14 cellular contexts compared by ENCODE assay signal in the genomic region with DNA sequence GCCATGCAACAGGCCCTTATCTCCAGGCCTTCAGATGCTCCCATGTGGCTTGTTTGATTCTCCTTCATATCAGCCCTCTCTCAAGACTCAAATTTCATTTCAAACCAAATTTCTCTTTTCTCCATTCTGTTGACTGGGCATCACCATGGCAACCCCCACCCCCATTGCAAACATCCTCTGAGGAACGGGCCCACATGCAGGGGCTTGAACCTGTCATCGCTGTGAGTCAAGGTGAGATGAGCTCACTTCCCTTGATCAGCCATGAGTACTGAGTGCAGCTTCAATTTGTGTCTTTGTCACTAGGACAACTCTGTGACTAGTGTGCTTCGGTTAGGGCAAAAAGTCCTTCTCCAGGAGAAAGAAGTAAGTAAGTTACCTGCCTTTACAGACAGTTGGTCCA. TPM values are rescaled to one million over a fixed set of nuclear protein-coding genes. Genes with fewer than 3 reads are reported as not detected.
DNase-seq lines count a peak whose midpoint lies in the region; ATAC-seq and TF ChIP-seq lines count a peak whose summit lies in the region.
"Had no signal": no experiment of that assay in that cellular context is flagged by ENCODE, and none has a peak within 500 bp of the region (broad histone marks: within the 10 kb centered on the region; RNA-seq: fewer than 3 reads in every experiment).

No MANE protein-coding gene starts in this region.

- H3K9me3 Mint-ChIP-seq in activated naive CD4-positive, alpha-beta T cell treated with anti-CD3 and anti-CD28 coated beads for 36 hours, result no peaks in the 10 kb centered on the region
- H3K9me3 Mint-ChIP-seq in nephron progenitor cell, result no peaks in the 10 kb centered on the region
- H3K9me3 Mint-ChIP-seq: central memory CD8-positive, alpha-beta T cell had no signal

- no peaks in the 10 kb centered on the region for H3K79me1 ChIP-seq in mesenchymal stem cell (replicated peaks; ENCODE audit: low read length, poor library complexity, severe bottlenecking)

- no peaks in the 10 kb centered on the region for H3K36me3 Mint-ChIP-seq in activated naive CD4-positive, alpha-beta T cell treated with anti-CD3 and anti-CD28 coated beads for 36 hours (ENCODE audit: low read depth)
- H3K36me3 Mint-ChIP-seq in nephron progenitor cell (ENCODE audit: low read depth), result no peaks in the 10 kb centered on the region
- H3K36me3 Mint-ChIP-seq: stimulated activated memory B cell treated with anti-CD40 and anti-IgM and Interleukin-4, amounts not matched to agents 10 μg/mL and 1 μg/mL and 100 μg/mL, for 72 hours had no signal

- H3K27me3 ChIP-seq in mesenchymal stem cell (ENCODE audit: control insufficient read depth in 1 of 2, insufficient read depth in 1 of 2, low read length in 2 of 2), result no peaks in the 10 kb centered on the region

- H2AFZ ChIP-seq in mesenchymal stem cell (ENCODE audit: low read depth, low read length), result no peak overlapping the region

- CTCF ChIA-PET in activated naive CD4-positive, alpha-beta T cell treated with anti-CD3 and anti-CD28 coated beads for 36 hours (lab: Charles Lee), result interaction anchor here (0.8 to 5.0 kb wide), 3 partner anchors 18 to 56 kb away, joined by 4 to 14 read pairs (median 4); no protein-coding TSS in a partner anchor

- H3K4me1 Mint-ChIP-seq in activated naive CD4-positive, alpha-beta T cell treated with anti-CD3 and anti-CD28 coated beads for 36 hours (ENCODE audit: low read depth), result peaks cover 33% of the 10 kb centered on the region
- peaks cover 64% of the 10 kb centered on the region for H3K4me1 Mint-ChIP-seq in nephron progenitor cell
- H3K4me1 Mint-ChIP-seq: stimulated activated memory B cell treated with anti-CD40 and anti-IgM and Interleukin-4, amounts not matched to agents 10 μg/mL and 1 μg/mL and 100 μg/mL, for 72 hours had no signal

- H3K4me3 ChIP-seq in mesenchymal stem cell (ENCODE audit: insufficient read depth in 1 of 2, low read depth in 1 of 2, low read length in 2 of 2), result no peak overlapping the region
- H3K4me3 ChIP-seq: lung had no signal

- no peak overlapping the region for H2AK5ac ChIP-seq in mesenchymal stem cell (ENCODE audit: low read length, severe bottlenecking)

- no peak overlapping the region for H3K14ac ChIP-seq in mesenchymal stem cell (ENCODE audit: low read length in 2 of 2)

- no peak overlapping the region for H3K4me2 ChIP-seq in mesenchymal stem cell (ENCODE audit: low read length, poor library complexity, severe bottlenecking)

- H3K9me3 ChIP-seq in mesenchymal stem cell (ENCODE audit: control insufficient read depth, low read length), result no peaks in the 10 kb centered on the region

- ATAC-seq in GM21390 (IDR thresholded peaks at IDR 0.05; ENCODE audit: unreplicated experiment) (no peak), HG03045 (IDR thresholded peaks at IDR 0.05; ENCODE audit: unreplicated experiment) (no peak)
- ATAC-seq: stimulated activated memory B cell treated with anti-CD40 and anti-IgM and Interleukin-4, amounts not matched to agents 10 μg/mL and 1 μg/mL and 100 μg/mL, for 72 hours had no signal

- intact Hi-C loops in activated naive CD4-positive, alpha-beta T cell treated with anti-CD3 and anti-CD28 coated beads for 36 hours (cut with micrococcal nuclease), result no loop called here

- H3K9ac ChIP-seq in mesenchymal stem cell (ENCODE audit: low read length), result no peak overlapping the region

- H3K27me3 Mint-ChIP-seq in activated naive CD4-positive, alpha-beta T cell treated with anti-CD3 and anti-CD28 coated beads for 36 hours (ENCODE audit: low read depth), result no peaks in the 10 kb centered on the region
- no peaks in the 10 kb centered on the region for H3K27me3 Mint-ChIP-seq in nephron progenitor cell (ENCODE audit: low read depth, poor library complexity)

- no peak overlapping the region for H3K4ac ChIP-seq in mesenchymal stem cell (ENCODE audit: low read depth in 1 of 2, low read length in 2 of 2)

- WGBS in mesenchymal stem cell, result 82% methylated on average over 3 of the region's 3 CpGs

- no peak overlapping the region for H3K4me3 Mint-ChIP-seq in activated naive CD4-positive, alpha-beta T cell treated with anti-CD3 and anti-CD28 coated beads for 36 hours
- H3K4me3 Mint-ChIP-seq in nephron progenitor cell, result no peak overlapping the region
- H3K4me3 Mint-ChIP-seq: central memory CD8-positive, alpha-beta T cell; stimulated activated memory B cell treated with anti-CD40 and anti-IgM and Interleukin-4, amounts not matched to agents 10 μg/mL and 1 μg/mL and 100 μg/mL, for 72 hours had no signal

- H3K27ac Mint-ChIP-seq in activated naive CD4-positive, alpha-beta T cell treated with anti-CD3 and anti-CD28 coated beads for 36 hours, result no peak overlapping the region
- H3K27ac Mint-ChIP-seq in nephron progenitor cell, result peak overlapping the region; percentile 84
- H3K27ac Mint-ChIP-seq: stimulated activated memory B cell treated with anti-CD40 and anti-IgM and Interleukin-4, amounts not matched to agents 10 μg/mL and 1 μg/mL and 100 μg/mL, for 72 hours had no signal

- no peak overlapping the region for H4K8ac ChIP-seq in mesenchymal stem cell (ENCODE audit: low read length)

- no peak overlapping the region for H4K91ac ChIP-seq in mesenchymal stem cell (ENCODE audit: low read length)

- no peak overlapping the region for H2BK15ac ChIP-seq in mesenchymal stem cell (ENCODE audit: low read depth, poor library complexity, severe bottlenecking)

- H3K23ac ChIP-seq in mesenchymal stem cell (ENCODE audit: low read length in 2 of 2), result no peak overlapping the region

- H2BK12ac ChIP-seq in mesenchymal stem cell (ENCODE audit: low read length in 2 of 2), result peak overlapping the region in 1 of 2 experiments; percentile 49

- no peak overlapping the region for H3K18ac ChIP-seq in mesenchymal stem cell (ENCODE audit: low read depth in 1 of 2, low read length in 2 of 2)

- no peak for TF ChIP-seq CTCF in nephron progenitor cell (IDR thresholded peaks at IDR 0.05)

- H2BK120ac ChIP-seq in mesenchymal stem cell (ENCODE audit: low read depth, low read length), result no peak overlapping the region

- no peak overlapping the region for H3K27ac ChIP-seq in mesenchymal stem cell (ENCODE audit: low read length, poor library complexity, severe bottlenecking)

- peak; percentile 56 for DNase-seq in CD1c-positive myeloid dendritic cell (ENCODE audit: extremely low spot score)
- DNase-seq in NCI-H146 treated with DMSO at 0.1 percent for 48 hours (lab: John Stamatoyannopoulos, UW; ENCODE audit: unreplicated experiment), result peak; percentile 40
- peak; percentile 55 for DNase-seq in activated naive CD4-positive, alpha-beta T cell treated with anti-CD3 and anti-CD28 coated beads for 36 hours
- DNase-seq in nephron progenitor cell, result no peak
- DNase-seq in NCI-H82 (lab: John Stamatoyannopoulos, UW), result no peak
- DNase-seq in mesenchymal stem cell, result no peak
- DNase-seq: AML-193, NCI-H1694 had no signal

- no peaks in the 10 kb centered on the region for H3K36me3 ChIP-seq in mesenchymal stem cell (ENCODE audit: control insufficient read depth in 1 of 2, insufficient read depth in 2 of 2, low read depth in 1 of 2, low read length in 2 of 2)

- H2BK5ac ChIP-seq in mesenchymal stem cell (ENCODE audit: low read depth, low read length, poor library complexity, severe bottlenecking), result no peak overlapping the region

- H3K4me1 ChIP-seq in mesenchymal stem cell (ENCODE audit: control insufficient read depth, insufficient read depth, low read depth, low read length), result peaks cover 21% of the 10 kb centered on the region

RNA-seq across cellular contexts. Expression of gene CALML3, which starts 41.8 kb away (rescaled TPM):
- total RNA-seq in activated naive CD4-positive, alpha-beta T cell treated with anti-CD3 and anti-CD28 coated beads for 36 hours, result not detected
- not detected for polyA plus RNA-seq in mesenchymal stem cell (2013, experiment 1 of 2)
- polyA plus RNA-seq in mesenchymal stem cell (2013, experiment 2 of 2), result not detected
- total RNA-seq: Right ventricle myocardium superior had no signal

Comparison
In these comparisons a context has a peak if more than half of its experiments do, and no peak if none do; other contexts are left out.
1. DNase-seq: peak in CD1c-positive myeloid dendritic cell (single experiment), NCI-H146 treated with DMSO at 0.1 percent for 48 hours (single experiment) and activated naive CD4-positive, alpha-beta T cell treated with anti-CD3 and anti-CD28 coated beads for 36 hours (single experiment); none in nephron progenitor cell (single experiment), NCI-H82 (single experiment) and mesenchymal stem cell (single experiment).